8 cellular contexts compared by ENCODE assay signal in genomic region chr2:148020036-148020357, GRCh38. TPM values are rescaled to one million over a fixed set of nuclear protein-coding genes. Genes with fewer than 3 reads are reported as not detected.
DNase-seq lines count a peak whose midpoint lies in the region; ATAC-seq and TF ChIP-seq lines count a peak whose summit lies in the region.

No MANE protein-coding gene starts in this region.

- H3K9ac ChIP-seq in OCI-LY3 (ENCODE audit: low read length), result peak overlapping the region; percentile 88

- peak overlapping the region; percentile 80 for H3K4me2 ChIP-seq in OCI-LY3 (ENCODE audit: low read length)

- DNase-seq in heart left ventricle, result no peak
- no peak for DNase-seq in cardiac septum (ENCODE audit: low spot score)
- no peak for DNase-seq in effector memory CD4-positive, alpha-beta T cell
- peak; percentile 11 for DNase-seq in nephron progenitor cell
- no peak for DNase-seq in HuH-7.5 (ENCODE audit: low spot score)
- no peak for DNase-seq in SHP77 treated with DMSO at 0.1 percent for 48 hours (lab: John Stamatoyannopoulos, UW)
- no peak for DNase-seq in stimulated activated CD4-positive, alpha-beta T cell treated with anti-CD3 and anti-CD28 coated beads, Interleukin-12 subunit alpha, Interleukin-12 subunit beta, amount 100 ng/mL, for 4 hours

- H3K79me2 ChIP-seq in OCI-LY3 (ENCODE audit: low read length), result peaks cover 94% of the 10 kb centered on the region

- H3K4me1 ChIP-seq in heart left ventricle, result peaks cover 3 to 50% (median 34%) of the 10 kb centered on the region in 12 donors
- peaks cover 28% of the 10 kb centered on the region for H3K4me1 ChIP-seq in OCI-LY3 (ENCODE audit: low read length)
- peaks cover 6% of the 10 kb centered on the region for H3K4me1 ChIP-seq in effector memory CD4-positive, alpha-beta T cell (ENCODE audit: control insufficient read depth, insufficient read depth, low read length, poor library complexity, severe bottlenecking)

- H3K4me1 Mint-ChIP-seq in nephron progenitor cell, result peaks cover 53% of the 10 kb centered on the region

- H3K27ac Mint-ChIP-seq in nephron progenitor cell, result peak overlapping the region; percentile 100

- peaks cover 5% of the 10 kb centered on the region for H3K9me3 Mint-ChIP-seq in nephron progenitor cell

- no peak for TF ChIP-seq CTCF in heart left ventricle (IDR thresholded peaks at IDR 0.05)
- no peak for TF ChIP-seq CTCF in OCI-LY3 (IDR thresholded peaks at IDR 0.05; ENCODE audit: low read depth, low read length)
- no peak for TF ChIP-seq CTCF in nephron progenitor cell (IDR thresholded peaks at IDR 0.05)

- no peak for TF ChIP-seq POLR2A in heart left ventricle (IDR thresholded peaks at IDR 0.05)

- H4K20me1 ChIP-seq in OCI-LY3 (ENCODE audit: insufficient read depth, low read length), result peaks cover 21% of the 10 kb centered on the region; the same call in 1 of the 2 replicates

- no peaks in the 10 kb centered on the region for H3K27me3 Mint-ChIP-seq in nephron progenitor cell (ENCODE audit: low read depth, poor library complexity)

- intact Hi-C loops in heart left ventricle (cut with DNase I) (loop anchor here in 3 of 10 donors (10.0 kb wide), 3 partner anchors 175 to 1565 kb away; partner anchors contain the start of genes ACVR2A (in 1 of the 3), EPC2 (in 1 of the 3) and MMADHC (in 1 of the 3)), cardiac septum (cut with DNase I) (loop anchor here (1.0 kb wide), 1 partner anchor 625 kb away; no protein-coding TSS in a partner anchor)

- peaks cover 18% of the 10 kb centered on the region for H3K36me3 Mint-ChIP-seq in nephron progenitor cell (ENCODE audit: low read depth)

- H3K27me3 ChIP-seq in heart left ventricle (no peaks in the 10 kb centered on the region), OCI-LY3 (ENCODE audit: low read depth, low read length) (no peaks in the 10 kb centered on the region)
- no peaks in the 10 kb centered on the region for H3K27me3 ChIP-seq in effector memory CD4-positive, alpha-beta T cell (replicated peaks; ENCODE audit: control insufficient read depth, insufficient read depth, low read length, poor library complexity, severe bottlenecking)

- no peak for ATAC-seq in heart left ventricle

- H3K4me3 ChIP-seq in heart left ventricle, result peak overlapping the region; percentile 73 to 94 (median 84)
- H3K4me3 ChIP-seq in OCI-LY3 (ENCODE audit: low read length), result peak overlapping the region; percentile 88
- H3K4me3 ChIP-seq in effector memory CD4-positive, alpha-beta T cell (ENCODE audit: insufficient read depth, low read depth, low read length, poor library complexity, severe bottlenecking), result peak overlapping the region; percentile 84

- 0 to 1% (median 0%) methylated on average over 7 to 9 of the region's 9 CpGs for WGBS in heart left ventricle, 4 donors

- H3K27ac ChIP-seq in heart left ventricle (peak overlapping the region; percentile 25 to 98 (median 88)), OCI-LY3 (ENCODE audit: low read length) (peak overlapping the region; percentile 64)
- peak overlapping the region; percentile 92 for H3K27ac ChIP-seq in effector memory CD4-positive, alpha-beta T cell (ENCODE audit: insufficient read depth, low read length, poor library complexity, severe bottlenecking)

- H2AFZ ChIP-seq in OCI-LY3 (ENCODE audit: low read depth, low read length), result peak overlapping the region; percentile 83; the same call in 1 of the 2 replicates

- H3K9me3 ChIP-seq in heart left ventricle, result no peaks in the 10 kb centered on the region
- no peaks in the 10 kb centered on the region for H3K9me3 ChIP-seq in OCI-LY3 (ENCODE audit: insufficient read depth, low read length)
- no peaks in the 10 kb centered on the region for H3K9me3 ChIP-seq in effector memory CD4-positive, alpha-beta T cell (ENCODE audit: control insufficient read depth, low read length)

- H3K4me3 Mint-ChIP-seq in nephron progenitor cell, result peak overlapping the region; percentile 99

- peaks cover 0 to 2% (median 0%) of the 10 kb centered on the region in 9 donors for H3K36me3 ChIP-seq in heart left ventricle
- H3K36me3 ChIP-seq in OCI-LY3 (replicated peaks; ENCODE audit: low read depth, low read length), result no peaks in the 10 kb centered on the region
- H3K36me3 ChIP-seq in effector memory CD4-positive, alpha-beta T cell (ENCODE audit: control insufficient read depth, insufficient read depth, low read length), result no peaks in the 10 kb centered on the region

RNA-seq across cellular contexts. Expression of gene ORC4, which starts 0.5 kb away (rescaled TPM):
- total RNA-seq in heart left ventricle, result 10 to 100 TPM; 33.4 to 64.7 (median 44.1) TPM
- polyA plus RNA-seq in heart left ventricle, result 10 to 100 TPM in 1 of 2 donors, 1 to 10 TPM in 1; 7.5 to 29.5 TPM
- 35.1 TPM for total RNA-seq in cardiac septum

RNA-seq across cellular contexts. Expression of gene MBD5, which starts 0.9 kb away (rescaled TPM):
- total RNA-seq in heart left ventricle (10 to 100 TPM; 12.3 to 44.4 (median 28.2) TPM), cardiac septum (32.4 TPM)
- polyA plus RNA-seq in heart left ventricle, result 1 to 10 TPM; 6.8 to 9.9 TPM
